1 cellular context compared by ENCODE assay signal in the genomic region with DNA sequence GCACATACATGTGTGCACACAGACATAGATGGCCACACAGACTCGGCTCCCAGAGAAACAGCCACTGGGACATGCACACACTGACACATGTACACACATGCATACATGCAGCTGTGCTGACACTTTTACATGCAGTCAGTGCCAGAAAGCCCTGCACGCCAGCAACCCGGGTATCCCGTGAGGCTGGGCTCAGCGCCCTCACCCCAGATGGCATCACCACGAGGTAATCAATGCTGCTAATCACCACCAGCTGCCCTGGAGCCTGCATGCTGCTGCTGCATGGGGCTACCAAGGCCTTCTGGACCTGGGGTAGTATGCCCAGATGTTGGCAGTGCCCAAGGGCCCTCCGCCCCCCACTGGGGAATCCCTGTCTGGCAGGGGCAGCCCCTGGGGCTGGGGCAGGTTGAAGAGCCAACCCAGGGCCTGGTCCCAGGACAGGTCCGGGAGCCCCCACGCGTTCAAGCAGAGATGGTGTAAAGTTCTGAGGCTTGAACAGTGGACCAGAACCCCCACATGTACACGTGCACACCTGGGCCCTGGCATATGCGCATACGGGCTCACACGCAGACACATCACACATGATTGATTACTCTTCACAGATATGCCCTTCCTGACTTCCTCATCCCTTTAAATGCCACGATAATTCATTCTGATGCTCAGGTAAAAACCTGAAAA.
TF ChIP-seq lines count a peak whose summit lies in the region.

No MANE protein-coding gene starts in this region.

TF ChIP-seq in WTC11, 78 proteins besides CTCF, POLR2A, EP300 and RAD21 (continued from another document):
- TF ChIP-seq ATF2 (CRISPR knock-in tag; IDR thresholded peaks at IDR 0.05; ENCODE audit: borderline replicate concordance, low read depth) (no peak), CDX4 (CRISPR knock-in tag; IDR thresholded peaks at IDR 0.05; ENCODE audit: borderline replicate concordance) (no peak), FOXP1 (CRISPR knock-in tag; IDR thresholded peaks at IDR 0.05; ENCODE audit: borderline replicate concordance) (no peak), ZBTB21 (CRISPR knock-in tag; IDR thresholded peaks at IDR 0.05; ENCODE audit: borderline replicate concordance) (no peak), ZSCAN18 (CRISPR knock-in tag; IDR thresholded peaks at IDR 0.05) (no peak)
- TF ChIP-seq, protein P1, sequence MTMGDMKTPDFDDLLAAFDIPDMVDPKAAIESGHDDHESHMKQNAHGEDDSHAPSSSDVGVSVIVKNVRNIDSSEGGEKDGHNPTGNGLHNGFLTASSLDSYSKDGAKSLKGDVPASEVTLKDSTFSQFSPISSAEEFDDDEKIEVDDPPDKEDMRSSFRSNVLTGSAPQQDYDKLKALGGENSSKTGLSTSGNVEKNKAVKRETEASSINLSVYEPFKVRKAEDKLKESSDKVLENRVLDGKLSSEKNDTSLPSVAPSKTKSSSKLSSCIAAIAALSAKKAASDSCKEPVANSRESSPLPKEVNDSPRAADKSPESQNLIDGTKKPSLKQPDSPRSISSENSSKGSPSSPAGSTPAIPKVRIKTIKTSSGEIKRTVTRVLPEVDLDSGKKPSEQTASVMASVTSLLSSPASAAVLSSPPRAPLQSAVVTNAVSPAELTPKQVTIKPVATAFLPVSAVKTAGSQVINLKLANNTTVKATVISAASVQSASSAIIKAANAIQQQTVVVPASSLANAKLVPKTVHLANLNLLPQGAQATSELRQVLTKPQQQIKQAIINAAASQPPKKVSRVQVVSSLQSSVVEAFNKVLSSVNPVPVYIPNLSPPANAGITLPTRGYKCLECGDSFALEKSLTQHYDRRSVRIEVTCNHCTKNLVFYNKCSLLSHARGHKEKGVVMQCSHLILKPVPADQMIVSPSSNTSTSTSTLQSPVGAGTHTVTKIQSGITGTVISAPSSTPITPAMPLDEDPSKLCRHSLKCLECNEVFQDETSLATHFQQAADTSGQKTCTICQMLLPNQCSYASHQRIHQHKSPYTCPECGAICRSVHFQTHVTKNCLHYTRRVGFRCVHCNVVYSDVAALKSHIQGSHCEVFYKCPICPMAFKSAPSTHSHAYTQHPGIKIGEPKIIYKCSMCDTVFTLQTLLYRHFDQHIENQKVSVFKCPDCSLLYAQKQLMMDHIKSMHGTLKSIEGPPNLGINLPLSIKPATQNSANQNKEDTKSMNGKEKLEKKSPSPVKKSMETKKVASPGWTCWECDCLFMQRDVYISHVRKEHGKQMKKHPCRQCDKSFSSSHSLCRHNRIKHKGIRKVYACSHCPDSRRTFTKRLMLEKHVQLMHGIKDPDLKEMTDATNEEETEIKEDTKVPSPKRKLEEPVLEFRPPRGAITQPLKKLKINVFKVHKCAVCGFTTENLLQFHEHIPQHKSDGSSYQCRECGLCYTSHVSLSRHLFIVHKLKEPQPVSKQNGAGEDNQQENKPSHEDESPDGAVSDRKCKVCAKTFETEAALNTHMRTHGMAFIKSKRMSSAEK (CRISPR knock-in tag; IDR thresholded peaks at IDR 0.05; ENCODE audit: borderline replicate concordance), result no peak
